Comparison of ENCODE assay signal across 39 cellular contexts in the genomic region with DNA sequence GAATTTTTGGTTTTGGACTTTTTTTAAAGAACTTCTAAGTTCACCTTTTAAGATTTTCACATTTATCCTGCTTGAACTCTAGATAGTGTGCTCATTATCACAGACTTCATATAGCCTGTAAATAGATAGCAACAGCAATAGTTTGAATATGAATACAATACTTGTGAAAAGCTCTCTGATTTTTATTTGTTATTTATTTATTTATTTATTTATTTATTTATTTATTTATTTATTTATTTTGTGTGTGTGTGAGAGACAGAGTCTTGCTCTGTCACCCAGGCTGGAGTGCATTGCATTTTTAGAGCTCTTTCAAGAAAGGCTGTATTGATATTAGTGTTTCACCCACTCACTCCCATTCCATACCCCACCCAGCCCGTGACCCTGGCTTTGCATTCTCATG.
"Had no signal": no experiment of that assay in that cellular context is flagged by ENCODE, and none has a peak within 500 bp of the region (broad histone marks: within the 10 kb centered on the region; RNA-seq: fewer than 3 reads in every experiment).

No MANE protein-coding gene starts in this region.

- H3K4me3 Mint-ChIP-seq: activated naive CD4-positive, alpha-beta T cell treated with anti-CD3 and anti-CD28 coated beads for 36 hours; activated naive CD4-positive, alpha-beta T cell treated with anti-CD3 and anti-CD28 coated beads, Interleukin-2, amount 10 ng/mL, durations not matched to agents 7 days and 5 days; activated naive CD4-positive, alpha-beta T cell treated with anti-CD3 and anti-CD28 coated beads, Interleukin-2, amount 50 U/mL, for 24 hours; activated naive CD8-positive, alpha-beta T cell; activated naive CD8-positive, alpha-beta T cell treated with anti-CD3 and anti-CD28 coated beads for 36 hours; activated naive CD8-positive, alpha-beta T cell treated with anti-CD3 and anti-CD28 coated beads, Interleukin-2, amount 10 ng/mL, durations not matched to agents 7 days and 5 days; activated naive CD8-positive, alpha-beta T cell treated with anti-CD3 and anti-CD28 coated beads, Interleukin-2, amount 50 U/mL, for 24 hours; activated T-cell treated with anti-CD3 and anti-CD28 coated beads, Interleukin-2, amount 50 U/mL, for 24 hours; activated T-cell treated with anti-CD3 and anti-CD28 coated beads, Interleukin-2, amount 50 U/mL, for 4 hours; activated T-cell treated with anti-CD3 and anti-CD28 coated beads, Interleukin-2, amount 50 U/mL, for 72 hours; activated T-helper 1 cell treated with anti-CD3 and anti-CD28 coated beads, Interleukin-12 subunit alpha, Interleukin-12 subunit beta, Interleukin-2, Interleukin-4 antibody, amounts not matched to agents 30 ng/mL and 10 ng/mL and 1 ng/mL, durations not matched to agents 14 hours and 24 hours and 36 hours; activated T-helper 17 cell treated with anti-CD3 and anti-CD28 coated beads, Interleukin-2, amount 50 U/mL, for 72 hours; brain; central memory CD8-positive, alpha-beta T cell had no signal

- H3K4me3 ChIP-seq: adrenal gland, body of pancreas, breast epithelium, cardiac muscle cell had no signal

- ATAC-seq: activated naive CD4-positive, alpha-beta T cell treated with anti-CD3 and anti-CD28 coated beads, Interleukin-2, amount 50 U/mL, for 72 hours; activated naive CD8-positive, alpha-beta T cell treated with anti-CD3 and anti-CD28 coated beads, Interleukin-2, amount 50 U/mL, for 24 hours; activated T-cell treated with anti-CD3 and anti-CD28 coated beads, Interleukin-2, amount 50 U/mL, for 4 hours; activated T-cell treated with anti-CD3 and anti-CD28 coated beads, Interleukin-2, amount 50 U/mL, for 72 hours; activated T-helper 17 cell treated with anti-CD3 and anti-CD28 coated beads, Interleukin-2, amount 50 U/mL, for 72 hours; body of pancreas had no signal

- H3K4me1 Mint-ChIP-seq: activated naive CD4-positive, alpha-beta T cell treated with anti-CD3 and anti-CD28 coated beads, Interleukin-2, amount 10 ng/mL, durations not matched to agents 7 days and 5 days; activated naive CD4-positive, alpha-beta T cell treated with anti-CD3 and anti-CD28 coated beads, Interleukin-2, amount 50 U/mL, for 24 hours; activated naive CD8-positive, alpha-beta T cell treated with anti-CD3 and anti-CD28 coated beads for 36 hours; activated naive CD8-positive, alpha-beta T cell treated with anti-CD3 and anti-CD28 coated beads, Interleukin-2, amount 10 ng/mL, durations not matched to agents 7 days and 5 days; activated naive CD8-positive, alpha-beta T cell treated with anti-CD3 and anti-CD28 coated beads, Interleukin-2, amount 50 U/mL, for 24 hours; activated T-helper 17 cell treated with anti-CD3 and anti-CD28 coated beads, Interleukin-2, amount 50 U/mL, for 72 hours; brain; central memory CD8-positive, alpha-beta T cell had no signal

- H3K27ac Mint-ChIP-seq: activated naive CD4-positive, alpha-beta T cell treated with anti-CD3 and anti-CD28 coated beads for 36 hours; activated naive CD4-positive, alpha-beta T cell treated with anti-CD3 and anti-CD28 coated beads, Interleukin-2, amount 10 ng/mL, durations not matched to agents 7 days and 5 days; activated naive CD4-positive, alpha-beta T cell treated with anti-CD3 and anti-CD28 coated beads, Interleukin-2, amount 50 U/mL, for 24 hours; activated naive CD4-positive, alpha-beta T cell treated with anti-CD3 and anti-CD28 coated beads, Interleukin-2, amount 50 U/mL, for 72 hours; activated naive CD8-positive, alpha-beta T cell; activated naive CD8-positive, alpha-beta T cell treated with anti-CD3 and anti-CD28 coated beads for 36 hours; activated naive CD8-positive, alpha-beta T cell treated with anti-CD3 and anti-CD28 coated beads, Interleukin-2, amount 10 ng/mL, durations not matched to agents 7 days and 5 days; activated naive CD8-positive, alpha-beta T cell treated with anti-CD3 and anti-CD28 coated beads, Interleukin-2, amount 50 U/mL, for 24 hours; activated T-cell treated with anti-CD3 and anti-CD28 coated beads, Interleukin-2, amount 50 U/mL, for 24 hours; activated T-cell treated with anti-CD3 and anti-CD28 coated beads, Interleukin-2, amount 50 U/mL, for 72 hours; activated T-helper 1 cell treated with anti-CD3 and anti-CD28 coated beads, Interleukin-12 subunit alpha, Interleukin-12 subunit beta, Interleukin-2, Interleukin-4 antibody, amounts not matched to agents 30 ng/mL and 10 ng/mL and 1 ng/mL, durations not matched to agents 14 hours and 24 hours and 36 hours; activated T-helper 17 cell treated with anti-CD3 and anti-CD28 coated beads, Interleukin-2, amount 50 U/mL, for 72 hours; activated T-helper 2 cell treated with anti-CD3 and anti-CD28 coated beads, Interferon-gamma antibody, Interleukin-2, Interleukin-4, amounts not matched to agents 10 μg/mL and 5 μg/mL and 100 μg/mL, durations not matched to agents 14 hours and 24 hours and 36 hours; brain had no signal

- H3K9me3 ChIP-seq: adrenal gland, body of pancreas, breast epithelium had no signal

- H3K36me3 ChIP-seq: adrenal gland, brain microvascular endothelial cell, breast epithelium, cardiac muscle cell had no signal

- FAIRE-seq: astrocyte, bronchial epithelial cell had no signal

- DNase-seq: activated effector memory CD4-positive, alpha-beta T cell treated with anti-CD3 and anti-CD28 coated beads, Interleukin-2, amount 50 U/mL, for 16 hours; activated effector memory CD4-positive, alpha-beta T cell treated with Interleukin-2 at 50 U/mL for 16 hours; activated gamma-delta T cell; activated gamma-delta T cell treated with Interleukin-2 at 50 U/mL for 16 hours; activated naive CD4-positive, alpha-beta T cell; activated naive CD4-positive, alpha-beta T cell treated with anti-CD3 and anti-CD28 coated beads for 36 hours; activated naive CD4-positive, alpha-beta T cell treated with anti-CD3 and anti-CD28 coated beads, Interleukin-2, amount 10 ng/mL, durations not matched to agents 7 days and 5 days; activated naive CD4-positive, alpha-beta T cell treated with anti-CD3 and anti-CD28 coated beads, Interleukin-2, amount 50 U/mL, for 16 hours; activated naive CD4-positive, alpha-beta T cell treated with Interleukin-2 at 50 U/mL for 16 hours; activated naive CD8-positive, alpha-beta T cell treated with anti-CD3 and anti-CD28 coated beads for 36 hours; activated naive CD8-positive, alpha-beta T cell treated with anti-CD3 and anti-CD28 coated beads, Interleukin-2, amount 10 ng/mL, durations not matched to agents 7 days and 5 days; activated naive CD8-positive, alpha-beta T cell treated with anti-CD3 and anti-CD28 coated beads, Interleukin-2, amount 50 U/mL, for 24 hours; activated T-cell treated with anti-CD3 and anti-CD28 coated beads, Interleukin-2, amount 50 U/mL, for 1 hour; activated T-cell treated with anti-CD3 and anti-CD28 coated beads, Interleukin-2, amount 50 U/mL, for 24 hours; activated T-cell treated with anti-CD3 and anti-CD28 coated beads, Interleukin-2, amount 50 U/mL, for 4 hours; activated T-cell treated with anti-CD3 and anti-CD28 coated beads, Interleukin-2, amount 50 U/mL, for 48 hours; activated T-cell treated with anti-CD3 and anti-CD28 coated beads, Interleukin-2, amount 50 U/mL, for 72 hours; adrenal gland; amniotic stem cell; amygdala; anterior cingulate cortex; aorta; body of pancreas; brain microvascular endothelial cell; caudate nucleus; central memory CD4-positive, alpha-beta T cell; cerebellar nuclear complex had no signal

- H3K27me3 ChIP-seq: adrenal gland, body of pancreas, brain microvascular endothelial cell, breast epithelium, cardiac muscle cell had no signal

- H3K27ac ChIP-seq: adrenal gland, body of pancreas, brain microvascular endothelial cell, breast epithelium, cardiac muscle cell had no signal

- H3K27me3 Mint-ChIP-seq: activated naive CD4-positive, alpha-beta T cell treated with anti-CD3 and anti-CD28 coated beads, Interleukin-2, amount 10 ng/mL, durations not matched to agents 7 days and 5 days; activated naive CD4-positive, alpha-beta T cell treated with anti-CD3 and anti-CD28 coated beads, Interleukin-2, amount 50 U/mL, for 24 hours; activated naive CD8-positive, alpha-beta T cell treated with anti-CD3 and anti-CD28 coated beads for 36 hours; activated naive CD8-positive, alpha-beta T cell treated with anti-CD3 and anti-CD28 coated beads, Interleukin-2, amount 10 ng/mL, durations not matched to agents 7 days and 5 days; activated naive CD8-positive, alpha-beta T cell treated with anti-CD3 and anti-CD28 coated beads, Interleukin-2, amount 50 U/mL, for 24 hours; activated T-cell treated with anti-CD3 and anti-CD28 coated beads, Interleukin-2, amount 50 U/mL, for 24 hours; activated T-helper 17 cell treated with anti-CD3 and anti-CD28 coated beads, Interleukin-2, amount 50 U/mL, for 72 hours; brain; central memory CD8-positive, alpha-beta T cell had no signal

- H3K36me3 Mint-ChIP-seq: activated naive CD4-positive, alpha-beta T cell treated with anti-CD3 and anti-CD28 coated beads, Interleukin-2, amount 10 ng/mL, durations not matched to agents 7 days and 5 days; activated naive CD4-positive, alpha-beta T cell treated with anti-CD3 and anti-CD28 coated beads, Interleukin-2, amount 50 U/mL, for 24 hours; activated naive CD4-positive, alpha-beta T cell treated with anti-CD3 and anti-CD28 coated beads, Interleukin-2, amount 50 U/mL, for 72 hours; activated naive CD8-positive, alpha-beta T cell; activated naive CD8-positive, alpha-beta T cell treated with anti-CD3 and anti-CD28 coated beads for 36 hours; activated naive CD8-positive, alpha-beta T cell treated with anti-CD3 and anti-CD28 coated beads, Interleukin-2, amount 10 ng/mL, durations not matched to agents 7 days and 5 days; brain had no signal

- H3K4me1 ChIP-seq: adrenal gland, body of pancreas, breast epithelium had no signal
